In genomic region chr6:85419046-85419759, GRCh38 we compare ENCODE assay signal across 8 cellular contexts.
DNase-seq lines count a peak whose midpoint lies in the region; ATAC-seq lines count a peak whose summit lies in the region.
"Had no signal": no experiment of that assay in that cellular context is flagged by ENCODE, and none has a peak within 500 bp of the region (broad histone marks: within the 10 kb centered on the region; RNA-seq: fewer than 3 reads in every experiment).

No MANE protein-coding gene starts in this region.

- peak; percentile 76 for ATAC-seq in GM19043 (IDR thresholded peaks at IDR 0.05; ENCODE audit: low read depth, unreplicated experiment)
- ATAC-seq in HG02884 (IDR thresholded peaks at IDR 0.05; ENCODE audit: unreplicated experiment): peak; percentile 62
- ATAC-seq in stimulated activated naive B cell treated with anti-CD40 and anti-IgM and Interleukin-4, amounts not matched to agents 10 μg/mL and 1 μg/mL and 100 μg/mL, for 72 hours (replicated peaks): peak; percentile 87 to 91
- ATAC-seq: effector memory CD8-positive, alpha-beta T cell had no signal

- peak overlapping the region; percentile 82 for H3K27ac Mint-ChIP-seq in stimulated activated naive B cell treated with anti-CD40 and anti-IgM and Interleukin-4, amounts not matched to agents 10 μg/mL and 1 μg/mL and 100 μg/mL, for 72 hours
- H3K27ac Mint-ChIP-seq: effector memory CD8-positive, alpha-beta T cell had no signal

- peaks cover 16 to 37% of the 10 kb centered on the region in 2 donors for H3K4me1 Mint-ChIP-seq in stimulated activated naive B cell treated with anti-CD40 and anti-IgM and Interleukin-4, amounts not matched to agents 10 μg/mL and 1 μg/mL and 100 μg/mL, for 72 hours

- peaks cover 0 to 4% of the 10 kb centered on the region in 2 donors for H3K27me3 Mint-ChIP-seq in stimulated activated naive B cell treated with anti-CD40 and anti-IgM and Interleukin-4, amounts not matched to agents 10 μg/mL and 1 μg/mL and 100 μg/mL, for 72 hours

- H3K9me3 Mint-ChIP-seq in stimulated activated naive B cell treated with anti-CD40 and anti-IgM and Interleukin-4, amounts not matched to agents 10 μg/mL and 1 μg/mL and 100 μg/mL, for 72 hours: peaks cover 0 to 2% of the 10 kb centered on the region in 2 donors
- H3K9me3 Mint-ChIP-seq: effector memory CD8-positive, alpha-beta T cell had no signal

- no peaks in the 10 kb centered on the region for H3K36me3 Mint-ChIP-seq in stimulated activated naive B cell treated with anti-CD40 and anti-IgM and Interleukin-4, amounts not matched to agents 10 μg/mL and 1 μg/mL and 100 μg/mL, for 72 hours

- peak overlapping the region in 1 of 2 donors; percentile 55 for H3K4me3 Mint-ChIP-seq in stimulated activated naive B cell treated with anti-CD40 and anti-IgM and Interleukin-4, amounts not matched to agents 10 μg/mL and 1 μg/mL and 100 μg/mL, for 72 hours
- H3K4me3 Mint-ChIP-seq: effector memory CD8-positive, alpha-beta T cell had no signal

- peak; percentile 21 for DNase-seq in amniotic epithelial cell (ENCODE audit: low read depth)
- DNase-seq in stimulated activated naive B cell treated with anti-CD40 and anti-IgM and Interleukin-4, amounts not matched to agents 10 μg/mL and 1 μg/mL and 100 μg/mL, for 72 hours: peak; percentile 4
- no peak for DNase-seq in stimulated activated CD4-positive, alpha-beta T cell treated with anti-CD3 and anti-CD28 coated beads, Interleukin-2, amount 100 ng/mL, for 24 hours
- no peak for DNase-seq in NCI-H1694 (lab: John Stamatoyannopoulos, UW)
- no peak for DNase-seq in NCI-H1092 (lab: John Stamatoyannopoulos, UW)
- DNase-seq: effector memory CD8-positive, alpha-beta T cell had no signal

Comparison
In these comparisons a context has a peak if more than half of its experiments do, and no peak if none do; other contexts are left out.
1. DNase-seq: peak in amniotic epithelial cell (single experiment) and stimulated activated naive B cell treated with anti-CD40 and anti-IgM and Interleukin-4, amounts not matched to agents 10 μg/mL and 1 μg/mL and 100 μg/mL, for 72 hours (single experiment); none in stimulated activated CD4-positive, alpha-beta T cell treated with anti-CD3 and anti-CD28 coated beads, Interleukin-2, amount 100 ng/mL, for 24 hours (0 of 2), NCI-H1694 (single experiment) and NCI-H1092 (single experiment).
2. Peak in every context shown above with its lines, with median percentiles within 50 percentile points of each other: ATAC-seq.